23 cellular contexts compared by ENCODE assay signal in genomic region chr2:96103388-96103705, GRCh38. TPM values are rescaled to one million over a fixed set of nuclear protein-coding genes. Genes with fewer than 3 reads are reported as not detected.
A peak's percentile ranks its signal among the peaks of the same experiment; 100 is the strongest.
DNase-seq lines count a peak whose midpoint lies in the region; ATAC-seq and FAIRE-seq lines count a peak whose summit lies in the region.
"Had no signal": no experiment of that assay in that cellular context is flagged by ENCODE, and none has a peak within 500 bp of the region (broad histone marks: within the 10 kb centered on the region; RNA-seq: fewer than 3 reads in every experiment).

No MANE protein-coding gene starts in this region.

- FAIRE-seq in urothelium cell line (lab: Jason Lieb, UNC): no peak
- FAIRE-seq: GM18507 had no signal

- H3K27ac Mint-ChIP-seq in stimulated activated naive CD8-positive, alpha-beta T cell treated with anti-CD3 and anti-CD28 coated beads, Interleukin-15, amount 100 ng/mL, for 72 hours: no peak overlapping the region
- H3K27ac Mint-ChIP-seq: activated naive CD4-positive, alpha-beta T cell treated with anti-CD3 and anti-CD28 coated beads, Interleukin-2, amount 50 U/mL, for 24 hours; immature natural killer cell; mesothelial cell of epicardium had no signal

- peaks cover 10 to 17% of the 10 kb centered on the region in 2 donors for H3K9me3 Mint-ChIP-seq in stimulated activated naive CD8-positive, alpha-beta T cell treated with anti-CD3 and anti-CD28 coated beads, Interleukin-15, amount 100 ng/mL, for 72 hours
- H3K9me3 Mint-ChIP-seq: activated naive CD4-positive, alpha-beta T cell treated with anti-CD3 and anti-CD28 coated beads, Interleukin-2, amount 50 U/mL, for 24 hours had no signal

- no peak overlapping the region for H3K4me3 Mint-ChIP-seq in stimulated activated naive CD8-positive, alpha-beta T cell treated with anti-CD3 and anti-CD28 coated beads, Interleukin-15, amount 100 ng/mL, for 72 hours
- H3K4me3 Mint-ChIP-seq: activated naive CD4-positive, alpha-beta T cell treated with anti-CD3 and anti-CD28 coated beads, Interleukin-2, amount 50 U/mL, for 24 hours; immature natural killer cell; mesothelial cell of epicardium had no signal

- DNase-seq in stimulated activated naive CD8-positive, alpha-beta T cell treated with anti-CD3 and anti-CD28 coated beads, Interleukin-15, Interleukin-2, amounts not matched to agents 100 U/mL and 50 U/mL, for 24 hours: peak; percentile 1
- DNase-seq in stimulated activated naive CD8-positive, alpha-beta T cell treated with anti-CD3 and anti-CD28 coated beads, Interleukin-15, amount 100 ng/mL, for 72 hours: no peak
- DNase-seq in SW480 (ENCODE audit: low spot score) (peak; percentile 14), mesenteric fat pad (ENCODE audit: low spot score) (peak; percentile 83), ureter (ENCODE audit: low spot score) (peak; percentile 33), dedifferentiated amniotic fluid mesenchymal stem cell (ENCODE audit: extremely low spot score) (no peak), islet precursor cell (no peak), urothelium cell line (ENCODE audit: low spot score) (no peak)
- DNase-seq: C1 segment of cervical spinal cord; DMS53; immature natural killer cell; NCI-H2081; NCI-H524; occipital lobe; stimulated activated CD4-positive, alpha-beta T cell treated with anti-CD3 and anti-CD28 coated beads, Interleukin-2, amount 100 ng/mL, for 48 hours; SW 1271 had no signal

- no peaks in the 10 kb centered on the region for H3K4me1 Mint-ChIP-seq in stimulated activated naive CD8-positive, alpha-beta T cell treated with anti-CD3 and anti-CD28 coated beads, Interleukin-15, amount 100 ng/mL, for 72 hours
- H3K4me1 Mint-ChIP-seq: activated naive CD4-positive, alpha-beta T cell treated with anti-CD3 and anti-CD28 coated beads, Interleukin-2, amount 50 U/mL, for 24 hours; immature natural killer cell had no signal

- no peak for ATAC-seq in stimulated activated naive CD8-positive, alpha-beta T cell treated with anti-CD3 and anti-CD28 coated beads, Interleukin-15, Interleukin-2, amounts not matched to agents 100 U/mL and 50 U/mL, for 24 hours
- ATAC-seq in stimulated activated naive CD8-positive, alpha-beta T cell treated with anti-CD3 and anti-CD28 coated beads, Interleukin-15, amount 100 ng/mL, for 72 hours: no peak
- ATAC-seq: body of pancreas, esophagus mucosa had no signal

- H3K27me3 Mint-ChIP-seq in stimulated activated naive CD8-positive, alpha-beta T cell treated with anti-CD3 and anti-CD28 coated beads, Interleukin-15, amount 100 ng/mL, for 72 hours: peaks cover 5% of the 10 kb centered on the region
- H3K27me3 Mint-ChIP-seq: activated naive CD4-positive, alpha-beta T cell treated with anti-CD3 and anti-CD28 coated beads, Interleukin-2, amount 50 U/mL, for 24 hours had no signal

RNA-seq across cellular contexts. Expression of gene ADRA2B, which starts 13.0 kb away (rescaled TPM):
- 1.2 TPM for total RNA-seq in mesenteric fat pad
- total RNA-seq in ureter: 1.1 TPM
- total RNA-seq: esophagus mucosa, glomerular endothelial cell, occipital lobe had no signal

RNA-seq across cellular contexts. Expression of gene ASTL, which starts 35.0 kb away (rescaled TPM):
- total RNA-seq in mesenteric fat pad (not detected), ureter (not detected)
- total RNA-seq: body of pancreas, glomerular endothelial cell, occipital lobe, sigmoid colon had no signal

RNA-seq across cellular contexts. Expression of gene DUSP2, which starts 41.9 kb away (rescaled TPM):
- total RNA-seq in mesenteric fat pad: 6.1 TPM
- 2.6 TPM for total RNA-seq in ureter

Comparison
In these comparisons a context has a peak if more than half of its experiments do, and no peak if none do; other contexts are left out.
1. DNase-seq: peak in stimulated activated naive CD8-positive, alpha-beta T cell treated with anti-CD3 and anti-CD28 coated beads, Interleukin-15, Interleukin-2, amounts not matched to agents 100 U/mL and 50 U/mL, for 24 hours (single experiment), SW480 (single experiment), mesenteric fat pad (single experiment) and ureter (single experiment); none in stimulated activated naive CD8-positive, alpha-beta T cell treated with anti-CD3 and anti-CD28 coated beads, Interleukin-15, amount 100 ng/mL, for 72 hours (0 of 2), dedifferentiated amniotic fluid mesenchymal stem cell (single experiment), islet precursor cell (single experiment) and urothelium cell line (single experiment).